In the genomic region with DNA sequence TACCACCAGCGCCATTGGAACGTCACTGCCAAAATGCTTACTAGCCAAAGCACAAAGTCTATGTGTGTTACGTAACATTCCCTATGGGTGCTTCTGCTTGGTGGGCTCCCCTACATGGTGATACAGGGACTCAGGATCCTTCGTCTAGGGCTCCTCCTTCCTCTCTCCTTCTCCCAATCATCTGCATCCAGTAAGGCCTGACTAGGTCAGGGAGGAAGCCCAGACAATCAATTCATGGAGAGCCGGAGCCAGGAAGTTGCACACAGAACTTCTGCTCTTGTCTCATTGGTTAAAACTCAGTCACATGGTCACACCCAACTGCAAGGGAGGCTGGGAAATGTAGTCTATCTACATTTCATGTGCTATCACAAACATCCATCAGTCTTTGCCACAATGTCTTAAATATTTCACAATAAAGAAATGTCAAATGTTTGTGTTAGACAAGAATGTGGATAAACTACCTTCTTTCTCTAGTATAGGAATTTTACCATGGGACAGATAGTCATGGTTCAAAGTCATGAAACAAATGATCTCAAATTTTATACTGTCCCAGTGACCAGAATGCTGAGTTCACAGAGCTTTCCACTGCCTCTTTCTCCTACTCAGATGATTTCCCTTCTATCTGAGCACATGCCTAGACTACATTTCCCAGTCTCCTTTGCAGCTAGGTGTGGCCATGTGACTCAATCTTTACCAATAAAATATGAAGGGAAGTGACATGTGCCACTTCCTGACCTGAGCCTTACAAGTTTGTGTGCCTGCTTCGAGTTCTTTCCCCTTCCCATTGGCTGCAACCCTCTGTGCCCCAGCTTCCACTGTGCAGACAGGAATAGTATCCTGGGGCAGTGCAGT, we compare ENCODE assay signal across 1 cellular context.
TF ChIP-seq lines count a peak whose summit lies in the region.

No MANE protein-coding gene starts in this region.

TF ChIP-seq in K562, 482 proteins besides CTCF, POLR2A, EP300 and RAD21 (continued from another document and continues in another):
- TF ChIP-seq, protein P1, sequence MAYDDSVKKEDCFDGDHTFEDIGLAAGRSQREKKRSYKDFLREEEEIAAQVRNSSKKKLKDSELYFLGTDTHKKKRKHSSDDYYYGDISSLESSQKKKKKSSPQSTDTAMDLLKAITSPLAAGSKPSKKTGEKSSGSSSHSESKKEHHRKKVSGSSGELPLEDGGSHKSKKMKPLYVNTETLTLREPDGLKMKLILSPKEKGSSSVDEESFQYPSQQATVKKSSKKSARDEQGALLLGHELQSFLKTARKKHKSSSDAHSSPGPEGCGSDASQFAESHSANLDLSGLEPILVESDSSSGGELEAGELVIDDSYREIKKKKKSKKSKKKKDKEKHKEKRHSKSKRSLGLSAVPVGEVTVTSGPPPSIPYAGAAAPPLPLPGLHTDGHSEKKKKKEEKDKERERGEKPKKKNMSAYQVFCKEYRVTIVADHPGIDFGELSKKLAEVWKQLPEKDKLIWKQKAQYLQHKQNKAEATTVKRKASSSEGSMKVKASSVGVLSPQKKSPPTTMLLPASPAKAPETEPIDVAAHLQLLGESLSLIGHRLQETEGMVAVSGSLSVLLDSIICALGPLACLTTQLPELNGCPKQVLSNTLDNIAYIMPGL (CRISPR knock-in tag; IDR thresholded peaks at IDR 0.05), result no peak
- TF ChIP-seq SP1 (CRISPR knock-in tag; IDR thresholded peaks at IDR 0.05) (no peak), ZNF263 (CRISPR knock-in tag; IDR thresholded peaks at IDR 0.05; ENCODE audit: borderline replicate concordance) (no peak), HDAC8 (tag; IDR thresholded peaks at IDR 0.05) (0 out of 2 replicates have a peak, but pooled peaks have one; percentile 5), RBM39 (optimal IDR thresholded peaks at IDR 0.05; ENCODE audit: low read depth, low read length) (no peak), HCFC1 (IDR thresholded peaks at IDR 0.05; ENCODE audit: low read depth, low read length) (peak; percentile 90), CREBBP (IDR thresholded peaks at IDR 0.05; ENCODE audit: low read depth, low read length) (no peak), ZNF764 (CRISPR knock-in tag; IDR thresholded peaks at IDR 0.05; ENCODE audit: low read depth) (no peak), TOE1 (IDR thresholded peaks at IDR 0.05; ENCODE audit: borderline replicate concordance) (peak; percentile 69; the same call in 1 of the 2 replicates), TOE1 (CRISPR knock-in tag; IDR thresholded peaks at IDR 0.05; ENCODE audit: borderline replicate concordance, low read depth) (no peak), NONO (IDR thresholded peaks at IDR 0.05; ENCODE audit: low read depth in 2 of 2, low read length in 1 of 2) (no peak), TRIM24 (IDR thresholded peaks at IDR 0.05) (peak; percentile 14 to 21; a peak in 1 of 4 replicates), FOSL1 (tag; conservative IDR thresholded peaks at IDR 0.05) (peak; percentile 39), CEBPG (CRISPR knock-in tag; IDR thresholded peaks at IDR 0.05) (no peak), CEBPG (tag; conservative IDR thresholded peaks at IDR 0.05 in 1 of 2, IDR thresholded peaks at IDR 0.05 in 1 of 2) (peak; percentile 68 to 86), MED1 (CRISPR knock-in tag; IDR thresholded peaks at IDR 0.05; ENCODE audit: borderline replicate concordance) (no peak), CREM (IDR thresholded peaks at IDR 0.05; ENCODE audit: low read depth) (peak; percentile 71), EHMT2 (IDR thresholded peaks at IDR 0.05) (peak; percentile 61; the same call in 1 of the 2 replicates), NR2C1 (IDR thresholded peaks at IDR 0.05) (no peak), NR2C1 (tag; IDR thresholded peaks at IDR 0.05) (peak; percentile 31; the same call in 1 of the 2 replicates), MYNN (IDR thresholded peaks at IDR 0.05) (no peak), MYNN (CRISPR knock-in tag; IDR thresholded peaks at IDR 0.05) (no peak), ESRRA (IDR thresholded peaks at IDR 0.05; ENCODE audit: borderline replicate concordance, low read depth) (no peak), HNRNPK (IDR thresholded peaks at IDR 0.05; ENCODE audit: low read depth, low read length, poor library complexity, severe bottlenecking) (no peak), SAP30 (IDR thresholded peaks at IDR 0.05; ENCODE audit: borderline replicate concordance, insufficient read depth, low read depth, low read length, poor library complexity, severe bottlenecking) (no peak), ATF1 (CRISPR knock-in tag; IDR thresholded peaks at IDR 0.05) (no peak), ATF1 (tag; IDR thresholded peaks at IDR 0.05) (peak; percentile 59), ZNF143 (CRISPR knock-in tag; IDR thresholded peaks at IDR 0.05) (peak; percentile 89), NR2C2 (CRISPR knock-in tag; IDR thresholded peaks at IDR 0.05) (no peak), NR2C2 (tag; IDR thresholded peaks at IDR 0.05) (peak; percentile 62), ZNF212 (CRISPR knock-in tag; IDR thresholded peaks at IDR 0.05) (no peak)
- TF ChIP-seq, protein P2, sequence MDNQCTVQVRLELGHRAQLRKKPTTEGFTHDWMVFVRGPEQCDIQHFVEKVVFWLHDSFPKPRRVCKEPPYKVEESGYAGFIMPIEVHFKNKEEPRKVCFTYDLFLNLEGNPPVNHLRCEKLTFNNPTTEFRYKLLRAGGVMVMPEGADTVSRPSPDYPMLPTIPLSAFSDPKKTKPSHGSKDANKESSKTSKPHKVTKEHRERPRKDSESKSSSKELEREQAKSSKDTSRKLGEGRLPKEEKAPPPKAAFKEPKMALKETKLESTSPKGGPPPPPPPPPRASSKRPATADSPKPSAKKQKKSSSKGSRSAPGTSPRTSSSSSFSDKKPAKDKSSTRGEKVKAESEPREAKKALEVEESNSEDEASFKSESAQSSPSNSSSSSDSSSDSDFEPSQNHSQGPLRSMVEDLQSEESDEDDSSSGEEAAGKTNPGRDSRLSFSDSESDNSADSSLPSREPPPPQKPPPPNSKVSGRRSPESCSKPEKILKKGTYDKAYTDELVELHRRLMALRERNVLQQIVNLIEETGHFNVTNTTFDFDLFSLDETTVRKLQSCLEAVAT (IDR thresholded peaks at IDR 0.05), result peak in 1 of 2 experiments; percentile 96; a peak in 2 of 4 replicates
- TF ChIP-seq, protein P3, sequence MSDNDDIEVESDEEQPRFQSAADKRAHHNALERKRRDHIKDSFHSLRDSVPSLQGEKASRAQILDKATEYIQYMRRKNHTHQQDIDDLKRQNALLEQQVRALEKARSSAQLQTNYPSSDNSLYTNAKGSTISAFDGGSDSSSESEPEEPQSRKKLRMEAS (CRISPR knock-in tag; IDR thresholded peaks at IDR 0.05), result peak; percentile 37; the same call in 1 of the 2 replicates
- TF ChIP-seq, protein P4, sequence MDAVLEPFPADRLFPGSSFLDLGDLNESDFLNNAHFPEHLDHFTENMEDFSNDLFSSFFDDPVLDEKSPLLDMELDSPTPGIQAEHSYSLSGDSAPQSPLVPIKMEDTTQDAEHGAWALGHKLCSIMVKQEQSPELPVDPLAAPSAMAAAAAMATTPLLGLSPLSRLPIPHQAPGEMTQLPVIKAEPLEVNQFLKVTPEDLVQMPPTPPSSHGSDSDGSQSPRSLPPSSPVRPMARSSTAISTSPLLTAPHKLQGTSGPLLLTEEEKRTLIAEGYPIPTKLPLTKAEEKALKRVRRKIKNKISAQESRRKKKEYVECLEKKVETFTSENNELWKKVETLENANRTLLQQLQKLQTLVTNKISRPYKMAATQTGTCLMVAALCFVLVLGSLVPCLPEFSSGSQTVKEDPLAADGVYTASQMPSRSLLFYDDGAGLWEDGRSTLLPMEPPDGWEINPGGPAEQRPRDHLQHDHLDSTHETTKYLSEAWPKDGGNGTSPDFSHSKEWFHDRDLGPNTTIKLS (IDR thresholded peaks at IDR 0.05; ENCODE audit: borderline replicate concordance, low read depth), result peak; percentile 22; the same call in 1 of the 2 replicates
- TF ChIP-seq, protein P5, sequence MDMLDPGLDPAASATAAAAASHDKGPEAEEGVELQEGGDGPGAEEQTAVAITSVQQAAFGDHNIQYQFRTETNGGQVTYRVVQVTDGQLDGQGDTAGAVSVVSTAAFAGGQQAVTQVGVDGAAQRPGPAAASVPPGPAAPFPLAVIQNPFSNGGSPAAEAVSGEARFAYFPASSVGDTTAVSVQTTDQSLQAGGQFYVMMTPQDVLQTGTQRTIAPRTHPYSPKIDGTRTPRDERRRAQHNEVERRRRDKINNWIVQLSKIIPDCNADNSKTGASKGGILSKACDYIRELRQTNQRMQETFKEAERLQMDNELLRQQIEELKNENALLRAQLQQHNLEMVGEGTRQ (CRISPR knock-in tag; IDR thresholded peaks at IDR 0.05), result peak; percentile 96
- TF ChIP-seq, protein P6, sequence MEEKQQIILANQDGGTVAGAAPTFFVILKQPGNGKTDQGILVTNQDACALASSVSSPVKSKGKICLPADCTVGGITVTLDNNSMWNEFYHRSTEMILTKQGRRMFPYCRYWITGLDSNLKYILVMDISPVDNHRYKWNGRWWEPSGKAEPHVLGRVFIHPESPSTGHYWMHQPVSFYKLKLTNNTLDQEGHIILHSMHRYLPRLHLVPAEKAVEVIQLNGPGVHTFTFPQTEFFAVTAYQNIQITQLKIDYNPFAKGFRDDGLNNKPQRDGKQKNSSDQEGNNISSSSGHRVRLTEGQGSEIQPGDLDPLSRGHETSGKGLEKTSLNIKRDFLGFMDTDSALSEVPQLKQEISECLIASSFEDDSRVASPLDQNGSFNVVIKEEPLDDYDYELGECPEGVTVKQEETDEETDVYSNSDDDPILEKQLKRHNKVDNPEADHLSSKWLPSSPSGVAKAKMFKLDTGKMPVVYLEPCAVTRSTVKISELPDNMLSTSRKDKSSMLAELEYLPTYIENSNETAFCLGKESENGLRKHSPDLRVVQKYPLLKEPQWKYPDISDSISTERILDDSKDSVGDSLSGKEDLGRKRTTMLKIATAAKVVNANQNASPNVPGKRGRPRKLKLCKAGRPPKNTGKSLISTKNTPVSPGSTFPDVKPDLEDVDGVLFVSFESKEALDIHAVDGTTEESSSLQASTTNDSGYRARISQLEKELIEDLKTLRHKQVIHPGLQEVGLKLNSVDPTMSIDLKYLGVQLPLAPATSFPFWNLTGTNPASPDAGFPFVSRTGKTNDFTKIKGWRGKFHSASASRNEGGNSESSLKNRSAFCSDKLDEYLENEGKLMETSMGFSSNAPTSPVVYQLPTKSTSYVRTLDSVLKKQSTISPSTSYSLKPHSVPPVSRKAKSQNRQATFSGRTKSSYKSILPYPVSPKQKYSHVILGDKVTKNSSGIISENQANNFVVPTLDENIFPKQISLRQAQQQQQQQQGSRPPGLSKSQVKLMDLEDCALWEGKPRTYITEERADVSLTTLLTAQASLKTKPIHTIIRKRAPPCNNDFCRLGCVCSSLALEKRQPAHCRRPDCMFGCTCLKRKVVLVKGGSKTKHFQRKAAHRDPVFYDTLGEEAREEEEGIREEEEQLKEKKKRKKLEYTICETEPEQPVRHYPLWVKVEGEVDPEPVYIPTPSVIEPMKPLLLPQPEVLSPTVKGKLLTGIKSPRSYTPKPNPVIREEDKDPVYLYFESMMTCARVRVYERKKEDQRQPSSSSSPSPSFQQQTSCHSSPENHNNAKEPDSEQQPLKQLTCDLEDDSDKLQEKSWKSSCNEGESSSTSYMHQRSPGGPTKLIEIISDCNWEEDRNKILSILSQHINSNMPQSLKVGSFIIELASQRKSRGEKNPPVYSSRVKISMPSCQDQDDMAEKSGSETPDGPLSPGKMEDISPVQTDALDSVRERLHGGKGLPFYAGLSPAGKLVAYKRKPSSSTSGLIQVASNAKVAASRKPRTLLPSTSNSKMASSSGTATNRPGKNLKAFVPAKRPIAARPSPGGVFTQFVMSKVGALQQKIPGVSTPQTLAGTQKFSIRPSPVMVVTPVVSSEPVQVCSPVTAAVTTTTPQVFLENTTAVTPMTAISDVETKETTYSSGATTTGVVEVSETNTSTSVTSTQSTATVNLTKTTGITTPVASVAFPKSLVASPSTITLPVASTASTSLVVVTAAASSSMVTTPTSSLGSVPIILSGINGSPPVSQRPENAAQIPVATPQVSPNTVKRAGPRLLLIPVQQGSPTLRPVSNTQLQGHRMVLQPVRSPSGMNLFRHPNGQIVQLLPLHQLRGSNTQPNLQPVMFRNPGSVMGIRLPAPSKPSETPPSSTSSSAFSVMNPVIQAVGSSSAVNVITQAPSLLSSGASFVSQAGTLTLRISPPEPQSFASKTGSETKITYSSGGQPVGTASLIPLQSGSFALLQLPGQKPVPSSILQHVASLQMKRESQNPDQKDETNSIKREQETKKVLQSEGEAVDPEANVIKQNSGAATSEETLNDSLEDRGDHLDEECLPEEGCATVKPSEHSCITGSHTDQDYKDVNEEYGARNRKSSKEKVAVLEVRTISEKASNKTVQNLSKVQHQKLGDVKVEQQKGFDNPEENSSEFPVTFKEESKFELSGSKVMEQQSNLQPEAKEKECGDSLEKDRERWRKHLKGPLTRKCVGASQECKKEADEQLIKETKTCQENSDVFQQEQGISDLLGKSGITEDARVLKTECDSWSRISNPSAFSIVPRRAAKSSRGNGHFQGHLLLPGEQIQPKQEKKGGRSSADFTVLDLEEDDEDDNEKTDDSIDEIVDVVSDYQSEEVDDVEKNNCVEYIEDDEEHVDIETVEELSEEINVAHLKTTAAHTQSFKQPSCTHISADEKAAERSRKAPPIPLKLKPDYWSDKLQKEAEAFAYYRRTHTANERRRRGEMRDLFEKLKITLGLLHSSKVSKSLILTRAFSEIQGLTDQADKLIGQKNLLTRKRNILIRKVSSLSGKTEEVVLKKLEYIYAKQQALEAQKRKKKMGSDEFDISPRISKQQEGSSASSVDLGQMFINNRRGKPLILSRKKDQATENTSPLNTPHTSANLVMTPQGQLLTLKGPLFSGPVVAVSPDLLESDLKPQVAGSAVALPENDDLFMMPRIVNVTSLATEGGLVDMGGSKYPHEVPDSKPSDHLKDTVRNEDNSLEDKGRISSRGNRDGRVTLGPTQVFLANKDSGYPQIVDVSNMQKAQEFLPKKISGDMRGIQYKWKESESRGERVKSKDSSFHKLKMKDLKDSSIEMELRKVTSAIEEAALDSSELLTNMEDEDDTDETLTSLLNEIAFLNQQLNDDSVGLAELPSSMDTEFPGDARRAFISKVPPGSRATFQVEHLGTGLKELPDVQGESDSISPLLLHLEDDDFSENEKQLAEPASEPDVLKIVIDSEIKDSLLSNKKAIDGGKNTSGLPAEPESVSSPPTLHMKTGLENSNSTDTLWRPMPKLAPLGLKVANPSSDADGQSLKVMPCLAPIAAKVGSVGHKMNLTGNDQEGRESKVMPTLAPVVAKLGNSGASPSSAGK (IDR thresholded peaks at IDR 0.05), result 0 out of 2 replicates have a peak, but pooled peaks have one; percentile 24
- TF ChIP-seq, protein P7, sequence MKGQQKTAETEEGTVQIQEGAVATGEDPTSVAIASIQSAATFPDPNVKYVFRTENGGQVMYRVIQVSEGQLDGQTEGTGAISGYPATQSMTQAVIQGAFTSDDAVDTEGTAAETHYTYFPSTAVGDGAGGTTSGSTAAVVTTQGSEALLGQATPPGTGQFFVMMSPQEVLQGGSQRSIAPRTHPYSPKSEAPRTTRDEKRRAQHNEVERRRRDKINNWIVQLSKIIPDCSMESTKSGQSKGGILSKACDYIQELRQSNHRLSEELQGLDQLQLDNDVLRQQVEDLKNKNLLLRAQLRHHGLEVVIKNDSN (CRISPR knock-in tag; IDR thresholded peaks at IDR 0.05), result peak; percentile 94
- TF ChIP-seq, protein P8, sequence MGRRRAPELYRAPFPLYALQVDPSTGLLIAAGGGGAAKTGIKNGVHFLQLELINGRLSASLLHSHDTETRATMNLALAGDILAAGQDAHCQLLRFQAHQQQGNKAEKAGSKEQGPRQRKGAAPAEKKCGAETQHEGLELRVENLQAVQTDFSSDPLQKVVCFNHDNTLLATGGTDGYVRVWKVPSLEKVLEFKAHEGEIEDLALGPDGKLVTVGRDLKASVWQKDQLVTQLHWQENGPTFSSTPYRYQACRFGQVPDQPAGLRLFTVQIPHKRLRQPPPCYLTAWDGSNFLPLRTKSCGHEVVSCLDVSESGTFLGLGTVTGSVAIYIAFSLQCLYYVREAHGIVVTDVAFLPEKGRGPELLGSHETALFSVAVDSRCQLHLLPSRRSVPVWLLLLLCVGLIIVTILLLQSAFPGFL (CRISPR knock-in tag; IDR thresholded peaks at IDR 0.05), result no peak
